In the genomic region with DNA sequence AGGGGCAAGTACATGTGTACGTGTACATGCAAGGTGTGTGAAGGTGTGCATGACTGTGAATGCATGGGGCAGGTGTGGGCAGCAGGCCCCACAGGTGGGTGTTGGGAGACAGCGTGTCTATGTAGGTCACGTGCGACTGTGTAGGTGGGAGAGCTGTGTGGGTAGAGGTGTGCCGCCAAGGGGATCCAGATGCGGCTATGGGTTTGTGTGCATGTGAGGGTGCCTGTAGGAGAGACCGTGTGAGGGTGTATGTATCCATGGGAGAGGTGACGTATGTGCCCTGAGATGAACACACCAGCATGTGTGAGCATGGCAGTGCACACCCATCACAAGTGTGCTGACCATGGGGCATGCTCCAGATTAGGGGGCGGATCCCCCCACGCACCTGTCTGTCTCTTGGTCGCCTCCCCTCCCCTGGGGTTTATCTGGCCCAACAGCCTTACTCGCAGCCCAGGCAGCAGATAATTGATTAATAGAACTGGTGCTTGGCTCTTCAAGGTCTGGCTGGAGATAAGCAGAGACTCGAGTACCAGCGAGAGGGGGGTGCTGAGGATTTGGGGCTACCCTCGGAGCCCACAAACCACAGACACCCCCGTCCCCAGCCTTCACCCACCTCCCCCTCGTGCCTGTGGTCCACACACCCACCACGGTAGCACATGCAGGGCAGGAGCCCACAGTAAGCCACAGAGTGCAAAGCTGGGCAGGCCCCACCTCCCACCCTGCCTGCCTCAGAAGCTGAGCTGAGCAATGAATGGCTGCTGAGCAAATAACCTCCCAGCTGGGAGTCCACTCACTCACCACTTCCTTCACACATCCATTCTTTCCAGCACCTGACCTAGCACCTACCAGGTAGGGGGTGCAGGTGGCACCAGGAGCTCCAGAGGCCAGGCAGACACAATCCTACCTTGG, we compare ENCODE assay signal across 10 cellular contexts. TPM values are rescaled to one million over a fixed set of nuclear protein-coding genes. Genes with fewer than 3 reads are reported as not detected.
A peak's percentile ranks its signal among the peaks of the same experiment; 100 is the strongest.
DNase-seq lines count a peak whose midpoint lies in the region; ATAC-seq and TF ChIP-seq lines count a peak whose summit lies in the region.
"Had no signal": no experiment of that assay in that cellular context is flagged by ENCODE, and none has a peak within 500 bp of the region (broad histone marks: within the 10 kb centered on the region; RNA-seq: fewer than 3 reads in every experiment).

No MANE protein-coding gene starts in this region.

- H3K9me3 ChIP-seq in osteoblast (ENCODE audit: low read depth, low read length), result no peaks in the 10 kb centered on the region
- H3K9me3 ChIP-seq: thyroid gland had no signal

- no peak for TF ChIP-seq CTCF in osteoblast (IDR thresholded peaks at IDR 0.05; ENCODE audit: extremely low read depth, low read depth, low read length)

- DNase-seq in COR-L47 (lab: John Stamatoyannopoulos, UW), result peak; percentile 19
- DNase-seq in NCI-H2029 (lab: John Stamatoyannopoulos, UW), result peak; percentile 54
- DNase-seq in activated gamma-delta T cell treated with Interleukin-2 at 50 U/mL for 16 hours, result peak; percentile 75
- peak; percentile 53 for DNase-seq in osteoblast (ENCODE audit: insufficient read length, low spot score, missing footprints)
- no peak for DNase-seq in RKO (ENCODE audit: low spot score)
- DNase-seq: NCI-H526 had no signal

- H3K4me3 ChIP-seq in osteoblast (ENCODE audit: insufficient read depth, low read length), result no peak overlapping the region
- H3K4me3 ChIP-seq: thyroid gland had no signal

- no peak overlapping the region for H2AFZ ChIP-seq in osteoblast (ENCODE audit: low read length)

- H3K36me3 ChIP-seq in osteoblast (ENCODE audit: insufficient read depth, low read length), result no peaks in the 10 kb centered on the region
- H3K36me3 ChIP-seq: thyroid gland had no signal

- no peak overlapping the region for H3K27ac ChIP-seq in osteoblast (ENCODE audit: low read depth, low read length)
- H3K27ac ChIP-seq: thyroid gland had no signal

- H3K4me2 ChIP-seq in osteoblast (ENCODE audit: insufficient read depth, low read length), result no peak overlapping the region

- no peaks in the 10 kb centered on the region for H4K20me1 ChIP-seq in osteoblast (ENCODE audit: insufficient read depth, low read length)

- H3K79me2 ChIP-seq in osteoblast (ENCODE audit: insufficient read depth, low read length), result no peaks in the 10 kb centered on the region

- H3K4me1 ChIP-seq in osteoblast (ENCODE audit: insufficient read depth, low read length), result no peaks in the 10 kb centered on the region

- ATAC-seq in HG02884 (IDR thresholded peaks at IDR 0.05; ENCODE audit: unreplicated experiment), result no peak
- ATAC-seq in GM21526 (IDR thresholded peaks at IDR 0.05; ENCODE audit: low FRiP score, unreplicated experiment), result no peak
- no peak for ATAC-seq in GM21447 (IDR thresholded peaks at IDR 0.05; ENCODE audit: unreplicated experiment)

- peaks cover 8% of the 10 kb centered on the region for H3K27me3 ChIP-seq in osteoblast (ENCODE audit: insufficient read depth, low read length)
- H3K27me3 ChIP-seq: thyroid gland had no signal

RNA-seq across cellular contexts. Expression of a gene that starts 41.4 kb away (rescaled TPM):
- 40.9 and 50.4 TPM in 2 replicates for total RNA-seq in osteoblast
